20 cellular contexts compared by ENCODE assay signal in genomic region chr19:49039736-49040135, GRCh38. TPM values are rescaled to one million over a fixed set of nuclear protein-coding genes. Genes with fewer than 3 reads are reported as not detected.
"Had no signal": no experiment of that assay in that cellular context is flagged by ENCODE, and none has a peak within 500 bp of the region (broad histone marks: within the 10 kb centered on the region; RNA-seq: fewer than 3 reads in every experiment).

No MANE protein-coding gene starts in this region.

RNA-seq across cellular contexts. Expression of gene CGB1, which starts 3.0 kb away (rescaled TPM):
- total RNA-seq: activated naive CD4-positive, alpha-beta T cell treated with anti-CD3 and anti-CD28 coated beads for 36 hours; activated naive CD4-positive, alpha-beta T cell treated with anti-CD3 and anti-CD28 coated beads, Interleukin-2, amount 50 U/mL, for 72 hours; activated naive CD8-positive, alpha-beta T cell treated with anti-CD3 and anti-CD28 coated beads for 36 hours; activated naive CD8-positive, alpha-beta T cell treated with anti-CD3 and anti-CD28 coated beads, Interleukin-2, amount 10 ng/mL, durations not matched to agents 7 days and 5 days; activated T-cell treated with anti-CD3 and anti-CD28 coated beads, Interleukin-2, amount 50 U/mL, for 4 hours; activated T-cell treated with anti-CD3 and anti-CD28 coated beads, Interleukin-2, amount 50 U/mL, for 72 hours; activated T-helper 1 cell treated with anti-CD3 and anti-CD28 coated beads, Interleukin-12 subunit alpha, Interleukin-12 subunit beta, Interleukin-2, Interleukin-4 antibody, amounts not matched to agents 30 ng/mL and 10 ng/mL and 1 ng/mL, durations not matched to agents 14 hours and 24 hours and 36 hours; activated T-helper 17 cell treated with anti-CD3 and anti-CD28 coated beads, Interleukin-2, amount 50 U/mL, for 72 hours; activated T-helper 2 cell treated with anti-CD3 and anti-CD28 coated beads, Interferon-gamma antibody, Interleukin-2, Interleukin-4, amounts not matched to agents 10 μg/mL and 5 μg/mL and 100 μg/mL, durations not matched to agents 14 hours and 24 hours and 36 hours; aorta; ascending aorta; body of pancreas; breast epithelium; bronchial epithelial cell; cardiac muscle cell; cardiac septum; cerebellum had no signal
- polyA plus RNA-seq: adipose tissue, adrenal gland, aorta, cardiac muscle cell had no signal

RNA-seq across cellular contexts. Expression of gene CGB5, which starts 3.9 kb away (rescaled TPM):
- total RNA-seq: activated naive CD4-positive, alpha-beta T cell treated with anti-CD3 and anti-CD28 coated beads for 36 hours; activated naive CD4-positive, alpha-beta T cell treated with anti-CD3 and anti-CD28 coated beads, Interleukin-2, amount 50 U/mL, for 72 hours; activated naive CD8-positive, alpha-beta T cell treated with anti-CD3 and anti-CD28 coated beads for 36 hours; activated naive CD8-positive, alpha-beta T cell treated with anti-CD3 and anti-CD28 coated beads, Interleukin-2, amount 10 ng/mL, durations not matched to agents 7 days and 5 days; activated T-cell treated with anti-CD3 and anti-CD28 coated beads, Interleukin-2, amount 50 U/mL, for 4 hours; activated T-cell treated with anti-CD3 and anti-CD28 coated beads, Interleukin-2, amount 50 U/mL, for 72 hours; activated T-helper 1 cell treated with anti-CD3 and anti-CD28 coated beads, Interleukin-12 subunit alpha, Interleukin-12 subunit beta, Interleukin-2, Interleukin-4 antibody, amounts not matched to agents 30 ng/mL and 10 ng/mL and 1 ng/mL, durations not matched to agents 14 hours and 24 hours and 36 hours; activated T-helper 17 cell treated with anti-CD3 and anti-CD28 coated beads, Interleukin-2, amount 50 U/mL, for 72 hours; activated T-helper 2 cell treated with anti-CD3 and anti-CD28 coated beads, Interferon-gamma antibody, Interleukin-2, Interleukin-4, amounts not matched to agents 10 μg/mL and 5 μg/mL and 100 μg/mL, durations not matched to agents 14 hours and 24 hours and 36 hours; adrenal gland; aorta; ascending aorta; body of pancreas; breast epithelium; cardiac muscle cell; cardiac septum; cerebellum; chondrocyte had no signal
- polyA plus RNA-seq: aorta, cardiac muscle cell had no signal

RNA-seq across cellular contexts. Expression of gene CGB2, which starts 8.0 kb away (rescaled TPM):
- total RNA-seq: activated naive CD4-positive, alpha-beta T cell treated with anti-CD3 and anti-CD28 coated beads for 36 hours; activated naive CD4-positive, alpha-beta T cell treated with anti-CD3 and anti-CD28 coated beads, Interleukin-2, amount 50 U/mL, for 72 hours; activated naive CD8-positive, alpha-beta T cell treated with anti-CD3 and anti-CD28 coated beads for 36 hours; activated naive CD8-positive, alpha-beta T cell treated with anti-CD3 and anti-CD28 coated beads, Interleukin-2, amount 10 ng/mL, durations not matched to agents 7 days and 5 days; activated T-cell treated with anti-CD3 and anti-CD28 coated beads, Interleukin-2, amount 50 U/mL, for 4 hours; activated T-helper 1 cell treated with anti-CD3 and anti-CD28 coated beads, Interleukin-12 subunit alpha, Interleukin-12 subunit beta, Interleukin-2, Interleukin-4 antibody, amounts not matched to agents 30 ng/mL and 10 ng/mL and 1 ng/mL, durations not matched to agents 14 hours and 24 hours and 36 hours; activated T-helper 17 cell treated with anti-CD3 and anti-CD28 coated beads, Interleukin-2, amount 50 U/mL, for 72 hours; activated T-helper 2 cell treated with anti-CD3 and anti-CD28 coated beads, Interferon-gamma antibody, Interleukin-2, Interleukin-4, amounts not matched to agents 10 μg/mL and 5 μg/mL and 100 μg/mL, durations not matched to agents 14 hours and 24 hours and 36 hours; adrenal gland; aorta; ascending aorta; body of pancreas; breast epithelium; bronchial epithelial cell; cardiac muscle cell; cardiac septum; cerebellum; chondrocyte had no signal
- polyA plus RNA-seq: adipose tissue, adrenal gland, cardiac muscle cell had no signal

RNA-seq across cellular contexts. Expression of gene CGB8, which starts 9.2 kb away (rescaled TPM):
- total RNA-seq: activated naive CD4-positive, alpha-beta T cell treated with anti-CD3 and anti-CD28 coated beads for 36 hours; activated naive CD4-positive, alpha-beta T cell treated with anti-CD3 and anti-CD28 coated beads, Interleukin-2, amount 50 U/mL, for 72 hours; activated naive CD8-positive, alpha-beta T cell treated with anti-CD3 and anti-CD28 coated beads for 36 hours; activated naive CD8-positive, alpha-beta T cell treated with anti-CD3 and anti-CD28 coated beads, Interleukin-2, amount 10 ng/mL, durations not matched to agents 7 days and 5 days; activated T-cell treated with anti-CD3 and anti-CD28 coated beads, Interleukin-2, amount 50 U/mL, for 4 hours; activated T-cell treated with anti-CD3 and anti-CD28 coated beads, Interleukin-2, amount 50 U/mL, for 72 hours; activated T-helper 1 cell treated with anti-CD3 and anti-CD28 coated beads, Interleukin-12 subunit alpha, Interleukin-12 subunit beta, Interleukin-2, Interleukin-4 antibody, amounts not matched to agents 30 ng/mL and 10 ng/mL and 1 ng/mL, durations not matched to agents 14 hours and 24 hours and 36 hours; activated T-helper 17 cell treated with anti-CD3 and anti-CD28 coated beads, Interleukin-2, amount 50 U/mL, for 72 hours; activated T-helper 2 cell treated with anti-CD3 and anti-CD28 coated beads, Interferon-gamma antibody, Interleukin-2, Interleukin-4, amounts not matched to agents 10 μg/mL and 5 μg/mL and 100 μg/mL, durations not matched to agents 14 hours and 24 hours and 36 hours; adrenal gland; aorta; ascending aorta; body of pancreas; breast epithelium; bronchial epithelial cell; cardiac muscle cell; cardiac septum; cerebellum had no signal
- polyA plus RNA-seq: adipose tissue, adrenal gland, aorta, cardiac muscle cell had no signal

RNA-seq across cellular contexts. Expression of gene CGB3, which starts 15.6 kb away (rescaled TPM):
- total RNA-seq: activated naive CD4-positive, alpha-beta T cell treated with anti-CD3 and anti-CD28 coated beads for 36 hours; activated naive CD4-positive, alpha-beta T cell treated with anti-CD3 and anti-CD28 coated beads, Interleukin-2, amount 50 U/mL, for 72 hours; activated naive CD8-positive, alpha-beta T cell treated with anti-CD3 and anti-CD28 coated beads for 36 hours; activated naive CD8-positive, alpha-beta T cell treated with anti-CD3 and anti-CD28 coated beads, Interleukin-2, amount 10 ng/mL, durations not matched to agents 7 days and 5 days; activated T-cell treated with anti-CD3 and anti-CD28 coated beads, Interleukin-2, amount 50 U/mL, for 4 hours; activated T-cell treated with anti-CD3 and anti-CD28 coated beads, Interleukin-2, amount 50 U/mL, for 72 hours; activated T-helper 1 cell treated with anti-CD3 and anti-CD28 coated beads, Interleukin-12 subunit alpha, Interleukin-12 subunit beta, Interleukin-2, Interleukin-4 antibody, amounts not matched to agents 30 ng/mL and 10 ng/mL and 1 ng/mL, durations not matched to agents 14 hours and 24 hours and 36 hours; activated T-helper 17 cell treated with anti-CD3 and anti-CD28 coated beads, Interleukin-2, amount 50 U/mL, for 72 hours; activated T-helper 2 cell treated with anti-CD3 and anti-CD28 coated beads, Interferon-gamma antibody, Interleukin-2, Interleukin-4, amounts not matched to agents 10 μg/mL and 5 μg/mL and 100 μg/mL, durations not matched to agents 14 hours and 24 hours and 36 hours; adrenal gland; aorta; ascending aorta; body of pancreas; breast epithelium; bronchial epithelial cell; cardiac muscle cell; cardiac septum; cerebellum; chondrocyte had no signal
- polyA plus RNA-seq: adipose tissue, adrenal gland, aorta, cardiac muscle cell had no signal
